In the genomic region with DNA sequence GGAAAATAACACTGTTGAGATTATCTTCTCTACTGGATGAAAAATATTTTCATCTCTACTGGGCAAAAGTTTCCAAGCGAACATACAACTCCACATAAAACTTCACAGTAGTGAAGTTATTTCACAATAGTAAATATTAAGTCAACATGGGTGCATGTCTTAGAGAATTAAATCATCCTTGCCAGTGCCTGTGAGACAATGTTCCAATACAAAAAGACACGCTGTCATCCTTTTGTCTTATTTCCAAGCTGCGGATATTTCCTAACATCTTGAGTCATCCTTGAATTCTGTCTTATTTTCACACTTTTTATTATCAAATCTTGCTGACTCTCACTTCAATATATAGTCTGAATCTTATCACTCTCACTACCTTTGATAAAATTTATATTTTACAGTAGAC, we compare ENCODE assay signal across 23 cellular contexts.
A peak's percentile ranks its signal among the peaks of the same experiment; 100 is the strongest.
DNase-seq lines count a peak whose midpoint lies in the region; ATAC-seq and TF ChIP-seq lines count a peak whose summit lies in the region.
"Had no signal": no experiment of that assay in that cellular context is flagged by ENCODE, and none has a peak within 500 bp of the region (broad histone marks: within the 10 kb centered on the region; RNA-seq: fewer than 3 reads in every experiment).

No MANE protein-coding gene starts in this region.

- TF ChIP-seq EP300 in esophagus muscularis mucosa (IDR thresholded peaks at IDR 0.05): no peak

- no peak overlapping the region for H4K91ac ChIP-seq in mesenchymal stem cell (ENCODE audit: low read length)

- H3K9me2 ChIP-seq in PC-3 (replicated peaks; ENCODE audit: low read length): no peaks in the 10 kb centered on the region

- DNase-seq in AG20443 (ENCODE audit: low spot score) (peak; percentile 68), PC-3 (peak; percentile 16), esophagus muscularis mucosa (ENCODE audit: extremely low spot score) (no peak), mesenchymal stem cell (no peak), NCI-H446 treated with DMSO at 0.1 percent for 48 hours (lab: John Stamatoyannopoulos, UW) (no peak)
- DNase-seq in stimulated activated CD4-positive, alpha-beta T cell treated with anti-CD3 and anti-CD28 coated beads, Interleukin-2, amount 100 ng/mL, for 48 hours: no peak
- DNase-seq in stimulated activated naive CD4-positive, alpha-beta T cell (lab: John Stamatoyannopoulos, UW): no peak
- DNase-seq: activated CD4-positive, CD25-positive, alpha-beta regulatory T cell; activated CD8-positive, alpha-beta T cell treated with anti-CD3 and anti-CD28 coated beads for 36 hours; activated naive CD4-positive, alpha-beta T cell; amygdala; CD4-positive, alpha-beta T cell; cerebellar nuclear complex; effector CD4-positive, alpha-beta T cell; foreskin melanocyte; kidney glomerular epithelial cell; naive thymus-derived CD4-positive, alpha-beta T cell; NCI-H510A treated with DMSO at 0.1 percent for 48 hours; T-helper 9 cell had no signal

- no peak overlapping the region for H2BK5ac ChIP-seq in mesenchymal stem cell (ENCODE audit: low read depth, low read length, poor library complexity, severe bottlenecking)

- no peak overlapping the region for H3K4me2 ChIP-seq in PC-3 (ENCODE audit: low read length)
- no peak overlapping the region for H3K4me2 ChIP-seq in mesenchymal stem cell (ENCODE audit: low read length, poor library complexity, severe bottlenecking)

- no peaks in the 10 kb centered on the region for H3K79me1 ChIP-seq in mesenchymal stem cell (replicated peaks; ENCODE audit: low read length, poor library complexity, severe bottlenecking)

- H4K8ac ChIP-seq in mesenchymal stem cell (ENCODE audit: low read length): no peak overlapping the region

- no peaks in the 10 kb centered on the region for H3K79me2 ChIP-seq in PC-3 (ENCODE audit: low read length)

- H2BK120ac ChIP-seq in mesenchymal stem cell (ENCODE audit: low read depth, low read length): no peak overlapping the region

- H3K4me1 ChIP-seq in PC-3 (ENCODE audit: insufficient read depth, low read length) (peaks cover 28% of the 10 kb centered on the region), esophagus muscularis mucosa (peaks cover 0 to 43% (median 28%) of the 10 kb centered on the region in 4 donors), mesenchymal stem cell (ENCODE audit: control insufficient read depth, insufficient read depth, low read depth, low read length) (no peaks in the 10 kb centered on the region)
- H3K4me1 ChIP-seq: right atrium auricular region had no signal

- no peak overlapping the region for H3K27ac ChIP-seq in PC-3 (ENCODE audit: low read length)
- peak overlapping the region; percentile 23 to 57 (median 52) for H3K27ac ChIP-seq in esophagus muscularis mucosa (replicated peaks in 1 of 4)
- H3K27ac ChIP-seq in mesenchymal stem cell (ENCODE audit: low read length, poor library complexity, severe bottlenecking): no peak overlapping the region
- H3K27ac ChIP-seq: right atrium auricular region, thoracic aorta had no signal

- no peak overlapping the region for H2BK15ac ChIP-seq in mesenchymal stem cell (ENCODE audit: low read depth, poor library complexity, severe bottlenecking)

- TF ChIP-seq POLR2A in esophagus muscularis mucosa (IDR thresholded peaks at IDR 0.05; ENCODE audit: low read depth): no peak

- CTCF ChIA-PET in PC-3 (lab: Charles Lee): no interaction called here

- no peaks in the 10 kb centered on the region for H3K9me3 ChIP-seq in PC-3 (ENCODE audit: low read length)
- H3K9me3 ChIP-seq in esophagus muscularis mucosa: no peaks in the 10 kb centered on the region
- H3K9me3 ChIP-seq in mesenchymal stem cell (ENCODE audit: control insufficient read depth, low read length): no peaks in the 10 kb centered on the region
- H3K9me3 ChIP-seq: right atrium auricular region, thoracic aorta had no signal

- H3K14ac ChIP-seq in mesenchymal stem cell (ENCODE audit: low read length in 2 of 2): no peak overlapping the region

- H3K27me3 ChIP-seq in PC-3 (ENCODE audit: low read length) (no peaks in the 10 kb centered on the region), esophagus muscularis mucosa (no peaks in the 10 kb centered on the region), mesenchymal stem cell (ENCODE audit: control insufficient read depth in 1 of 2, insufficient read depth in 1 of 2, low read length in 2 of 2) (no peaks in the 10 kb centered on the region)
- H3K27me3 ChIP-seq: right atrium auricular region had no signal

- H3K23ac ChIP-seq in mesenchymal stem cell (ENCODE audit: low read length in 2 of 2): no peak overlapping the region

- no peak overlapping the region for H3K18ac ChIP-seq in mesenchymal stem cell (ENCODE audit: low read depth in 1 of 2, low read length in 2 of 2)

- TF ChIP-seq CTCF in PC-3 (conservative IDR thresholded peaks at IDR 0.05; ENCODE audit: low read depth, low read length): no peak
- no peak for TF ChIP-seq CTCF in esophagus muscularis mucosa (IDR thresholded peaks at IDR 0.05)

- no peak for ATAC-seq in PC-3
- ATAC-seq in GM18498 (IDR thresholded peaks at IDR 0.05; ENCODE audit: unreplicated experiment): no peak
- ATAC-seq: activated CD8-positive, alpha-beta T cell treated with anti-CD3 and anti-CD28 coated beads for 36 hours; naive thymus-derived CD4-positive, alpha-beta T cell; stimulated activated effector memory CD8-positive, alpha-beta T cell treated with anti-CD3 and anti-CD28 coated beads, Interleukin-12 subunit alpha, Interleukin-12 subunit beta, amount 100 ng/mL, for 72 hours had no signal

- H3K4me3 ChIP-seq in PC-3 (ENCODE audit: low read length): no peak overlapping the region
- no peak overlapping the region for H3K4me3 ChIP-seq in esophagus muscularis mucosa
- H3K4me3 ChIP-seq in mesenchymal stem cell (ENCODE audit: insufficient read depth in 1 of 2, low read depth in 1 of 2, low read length in 2 of 2): no peak overlapping the region
- H3K4me3 ChIP-seq: right atrium auricular region, thoracic aorta had no signal

- H3K36me3 ChIP-seq in PC-3 (ENCODE audit: low read depth, low read length) (no peaks in the 10 kb centered on the region), esophagus muscularis mucosa (no peaks in the 10 kb centered on the region), mesenchymal stem cell (ENCODE audit: control insufficient read depth in 1 of 2, insufficient read depth in 2 of 2, low read depth in 1 of 2, low read length in 2 of 2) (no peaks in the 10 kb centered on the region)
- H3K36me3 ChIP-seq: right atrium auricular region, thoracic aorta had no signal

- intact Hi-C loops in PC-3 (cut with micrococcal nuclease): no loop called here
- intact Hi-C loops in esophagus muscularis mucosa (cut with DNase I): no loop called here

- H4K20me1 ChIP-seq in PC-3 (ENCODE audit: low read length): no peaks in the 10 kb centered on the region

- 49% methylated on average over 3 of the region's 3 CpGs for WGBS in esophagus muscularis mucosa
- WGBS in mesenchymal stem cell: 94% methylated on average over 2 of the region's 3 CpGs

- peaks cover 3% of the 10 kb centered on the region for H3F3A ChIP-seq in PC-3 (ENCODE audit: low read length, unreplicated experiment)

- H2AFZ ChIP-seq in PC-3 (ENCODE audit: low read length): no peak overlapping the region
- no peak overlapping the region for H2AFZ ChIP-seq in mesenchymal stem cell (ENCODE audit: low read depth, low read length)

- H3K9ac ChIP-seq in PC-3 (ENCODE audit: low read length): no peak overlapping the region
- H3K9ac ChIP-seq in mesenchymal stem cell (ENCODE audit: low read length): peak overlapping the region; percentile 47

- BruUV-seq in PC-3 (replicated peaks; lab: Mats Ljungman, UMichigan): no TSS peak

- no peak overlapping the region for H3K4ac ChIP-seq in mesenchymal stem cell (ENCODE audit: low read depth in 1 of 2, low read length in 2 of 2)

- no peak overlapping the region for H2BK12ac ChIP-seq in mesenchymal stem cell (ENCODE audit: low read length in 2 of 2)

- H2AK5ac ChIP-seq in mesenchymal stem cell (ENCODE audit: low read length, severe bottlenecking): no peak overlapping the region

- POLR2A ChIA-PET in PC-3 (lab: Charles Lee; ENCODE audit: unreplicated experiment): no interaction called here

Comparison
In these comparisons a context has a peak if more than half of its experiments do, and no peak if none do; other contexts are left out.
1. DNase-seq: peak in AG20443 (single experiment) and PC-3 (single experiment); none in esophagus muscularis mucosa (single experiment), mesenchymal stem cell (single experiment), stimulated activated CD4-positive, alpha-beta T cell treated with anti-CD3 and anti-CD28 coated beads, Interleukin-2, amount 100 ng/mL, for 48 hours (0 of 2), stimulated activated naive CD4-positive, alpha-beta T cell (0 of 6) and NCI-H446 treated with DMSO at 0.1 percent for 48 hours (single experiment).
2. H3K27ac ChIP-seq: peak in esophagus muscularis mucosa (4 of 4); none in PC-3 (single experiment) and mesenchymal stem cell (single experiment).